23 cellular contexts compared by ENCODE assay signal in genomic region chr2:6627316-6627715, GRCh38.
DNase-seq lines count a peak whose midpoint lies in the region; ATAC-seq and TF ChIP-seq lines count a peak whose summit lies in the region.
"Had no signal": no experiment of that assay in that cellular context is flagged by ENCODE, and none has a peak within 500 bp of the region (broad histone marks: within the 10 kb centered on the region; RNA-seq: fewer than 3 reads in every experiment).

No MANE protein-coding gene starts in this region.

- H3K36me3 ChIP-seq in IMR-90 (ENCODE audit: control insufficient read depth, insufficient read depth, low read length), result no peaks in the 10 kb centered on the region
- H3K36me3 ChIP-seq: BE2C, MG63 had no signal

- TF ChIP-seq CTCF in IMR-90 (conservative IDR thresholded peaks at IDR 0.05; ENCODE audit: low read depth, low read length) (no peak), astrocyte of the spinal cord (IDR thresholded peaks at IDR 0.05; ENCODE audit: low read depth, low read length) (no peak), osteocyte (IDR thresholded peaks at IDR 0.05) (no peak)

- peak overlapping the region; percentile 49; the same call in 1 of the 3 replicates for H2BK15ac ChIP-seq in IMR-90 (ENCODE audit: low read depth, low read length)

- no peaks in the 10 kb centered on the region for H3K9me3 ChIP-seq in IMR-90 (ENCODE audit: control insufficient read depth, insufficient read depth, low read length)
- H3K9me3 ChIP-seq: BE2C, SK-N-SH had no signal

- no peaks in the 10 kb centered on the region for H3K27me3 Mint-ChIP-seq in osteocyte (ENCODE audit: unreplicated experiment)

- dilution Hi-C loops in IMR-90 (cut with HindIII; ENCODE audit: low sequenced_read_pairs, unreplicated experiment), result no loop called here

- H3K27ac ChIP-seq in IMR-90 (ENCODE audit: insufficient read depth, low read length), result peak overlapping the region; percentile 69; the same call in 1 of the 2 replicates
- H3K27ac ChIP-seq: 22Rv1 had no signal

- no peak overlapping the region for H3K4me3 ChIP-seq in IMR-90 (ENCODE audit: insufficient read depth, low read depth, low read length)
- H3K4me3 ChIP-seq in astrocyte of the spinal cord (ENCODE audit: low read depth, low read length), result no peak overlapping the region
- H3K4me3 ChIP-seq: MG63 had no signal

- H2BK5ac ChIP-seq in IMR-90 (ENCODE audit: low read depth, low read length, poor library complexity, severe bottlenecking), result peak overlapping the region; percentile 72

- peak overlapping the region; percentile 83 for H3K23ac ChIP-seq in IMR-90 (ENCODE audit: low read depth, low read length)

- no peak for DNase-seq in IMR-90
- peak; percentile 4 for DNase-seq in astrocyte of the spinal cord (ENCODE audit: low read depth, low spot score)
- peak; percentile 41 for DNase-seq in islet precursor cell
- no peak for DNase-seq in osteocyte (ENCODE audit: extremely low spot score, unreplicated experiment)
- DNase-seq: ACHN; BE2C; CD8-positive, alpha-beta memory T cell; DND-41; KG1; NCI-H1105 treated with DMSO at 0.1 percent for 48 hours; NCI-H2029 treated with DMSO at 0.1 percent for 48 hours; NCI-H526 treated with DMSO at 0.1 percent for 48 hours; SHP77 treated with DMSO at 0.1 percent for 48 hours; SK-N-SH had no signal

- no peak overlapping the region for H3K4me3 Mint-ChIP-seq in osteocyte (ENCODE audit: unreplicated experiment)
- H3K4me3 Mint-ChIP-seq: CD14-positive monocyte; CD8-positive, alpha-beta memory T cell had no signal

- BruUV-seq in IMR-90 (replicated peaks; lab: Mats Ljungman, UMichigan), result no TSS peak

- no peak overlapping the region for H3K4me2 ChIP-seq in IMR-90 (ENCODE audit: low read depth, low read length)
- H3K4me2 ChIP-seq: SK-N-SH had no signal

- H2BK20ac ChIP-seq in IMR-90 (ENCODE audit: low read depth, low read length), result peak overlapping the region; percentile 92

- no peaks in the 10 kb centered on the region for H4K20me1 ChIP-seq in IMR-90 (ENCODE audit: insufficient read depth, low read length)

- no peaks in the 10 kb centered on the region for H3K36me3 Mint-ChIP-seq in osteocyte (ENCODE audit: unreplicated experiment)
- H3K36me3 Mint-ChIP-seq: CD14-positive monocyte; CD8-positive, alpha-beta memory T cell had no signal

- H3K4me1 Mint-ChIP-seq in osteocyte (ENCODE audit: unreplicated experiment), result peaks cover 15% of the 10 kb centered on the region
- H3K4me1 Mint-ChIP-seq: CD14-positive monocyte; CD8-positive, alpha-beta memory T cell had no signal

- no peak for TF ChIP-seq RAD21 in IMR-90 (IDR thresholded peaks at IDR 0.05; ENCODE audit: low read length)

- no peaks in the 10 kb centered on the region for H3K9me1 ChIP-seq in IMR-90 (ENCODE audit: insufficient read depth, low read length)

- peak overlapping the region; percentile 71 for H3K4ac ChIP-seq in IMR-90 (ENCODE audit: low read depth, low read length)

- no peaks in the 10 kb centered on the region for H3K79me1 ChIP-seq in IMR-90 (ENCODE audit: low read depth in 1 of 2, low read length in 2 of 2)

- TF ChIP-seq POLR2A in IMR-90 (IDR thresholded peaks at IDR 0.05; ENCODE audit: low read depth, low read length), result no peak

- H3K14ac ChIP-seq in IMR-90 (replicated peaks; ENCODE audit: low read depth, low read length), result peak overlapping the region; percentile 57

- POLR2A ChIA-PET in IMR-90 (lab: Charles Lee; ENCODE audit: unreplicated experiment), result no interaction called here

- H3K4me1 ChIP-seq in IMR-90 (ENCODE audit: control insufficient read depth, insufficient read depth, low read length), result peaks cover 10% of the 10 kb centered on the region
- H3K4me1 ChIP-seq: BE2C had no signal

- H3K56ac ChIP-seq in IMR-90 (ENCODE audit: extremely low read depth, insufficient read depth, low read length), result peak overlapping the region; percentile 38; the same call in 1 of the 2 replicates

- H3K27me3 ChIP-seq in IMR-90 (ENCODE audit: control insufficient read depth, insufficient read depth, low read length), result no peaks in the 10 kb centered on the region
- H3K27me3 ChIP-seq: BE2C, MG63 had no signal

- H2AK5ac ChIP-seq in IMR-90 (ENCODE audit: low read depth, low read length), result peak overlapping the region; percentile 18

- in situ Hi-C loops in IMR-90 (cut with MboI; ENCODE audit: low sequenced_read_pairs) (no loop called here), astrocyte of the spinal cord (cut with HindIII; ENCODE audit: low sequenced_read_pairs) (no loop called here)

- H4K5ac ChIP-seq in IMR-90 (ENCODE audit: low read depth, low read length), result peak overlapping the region; percentile 89

- CTCF ChIA-PET in IMR-90 (lab: Yijun Ruan, JAX), result no interaction called here

- H4K91ac ChIP-seq in IMR-90 (ENCODE audit: insufficient read depth, low read depth, low read length), result peak overlapping the region; percentile 89

- H3K9ac ChIP-seq in IMR-90 (ENCODE audit: low read depth, low read length), result no peak overlapping the region
- H3K9ac ChIP-seq: SK-N-SH had no signal

- H3K9me3 Mint-ChIP-seq in osteocyte (ENCODE audit: unreplicated experiment), result peaks cover 23% of the 10 kb centered on the region

- intact Hi-C loops in IMR-90 (cut with micrococcal nuclease), result loop anchor here (5.0 kb wide), 1 partner anchor 50 kb away; no protein-coding TSS in a partner anchor

- ATAC-seq in IMR-90 (ENCODE audit: low read depth), result no peak
- ATAC-seq in HG03159 (IDR thresholded peaks at IDR 0.05; ENCODE audit: unreplicated experiment), result no peak
- no peak for ATAC-seq in HG03108 (IDR thresholded peaks at IDR 0.05; ENCODE audit: unreplicated experiment)
- no peak for ATAC-seq in HG02973 (IDR thresholded peaks at IDR 0.05; ENCODE audit: unreplicated experiment)
- no peak for ATAC-seq in HG02759 (IDR thresholded peaks at IDR 0.05; ENCODE audit: unreplicated experiment)
- ATAC-seq: HCT116, Panc1 had no signal

- H4K8ac ChIP-seq in IMR-90 (ENCODE audit: low read depth in 2 of 2, low read length in 2 of 2), result peak overlapping the region; percentile 17 to 65; a peak in 2 of 4 replicates

- peak overlapping the region; percentile 91 for H3K18ac ChIP-seq in IMR-90 (ENCODE audit: low read depth, low read length)

- H2AK9ac ChIP-seq in IMR-90 (replicated peaks; ENCODE audit: low read depth, low read length, poor library complexity), result no peak overlapping the region

- H2BK120ac ChIP-seq in IMR-90 (ENCODE audit: low read depth, low read length), result peak overlapping the region; percentile 89

- peak overlapping the region; percentile 36 for H3K27ac Mint-ChIP-seq in osteocyte (ENCODE audit: unreplicated experiment)
- H3K27ac Mint-ChIP-seq: CD8-positive, alpha-beta memory T cell had no signal

- H2AFZ ChIP-seq in IMR-90 (replicated peaks; ENCODE audit: low read length, poor library complexity), result no peak overlapping the region

- WGBS in IMR-90 (ENCODE audit: extremely low coverage in 2 of 2, insufficient read length in 1 of 2), 2 experiments, result 80% methylated on average over 1 of the region's 4 CpGs; no CpG with 5 or more reads in 1 of the 2 experiments

TF ChIP-seq in IMR-90, 13 proteins besides CTCF, POLR2A, EP300 and RAD21:
- TF ChIP-seq ELK1 (IDR thresholded peaks at IDR 0.05; ENCODE audit: borderline replicate concordance, low read depth, low read length) (no peak), FOS (IDR thresholded peaks at IDR 0.05; ENCODE audit: low read depth, low read length) (no peak), RFX5 (IDR thresholded peaks at IDR 0.05; ENCODE audit: low read depth, low read length) (no peak), SMC3 (IDR thresholded peaks at IDR 0.05; ENCODE audit: low read depth, low read length) (no peak), RCOR1 (IDR thresholded peaks at IDR 0.05; ENCODE audit: insufficient replicate concordance, low read length) (no peak), USF2 (IDR thresholded peaks at IDR 0.05; ENCODE audit: low read depth, low read length) (no peak)
TF ChIP-seq in IMR-90: peak in this region for 0.

Comparison
In these comparisons a context has a peak if more than half of its experiments do, and no peak if none do; other contexts are left out.
1. DNase-seq: peak in astrocyte of the spinal cord (single experiment) and islet precursor cell (single experiment); none in IMR-90 (single experiment) and osteocyte (single experiment).